ENCODE assay signal across 1 cellular context in genomic region chr10:27242951-27243551, GRCh38.
A peak's percentile ranks its signal among the peaks of the same experiment; 100 is the strongest.
TF ChIP-seq lines count a peak whose summit lies in the region.

No MANE protein-coding gene starts in this region.

TF ChIP-seq in A549, 52 proteins besides CTCF, POLR2A, EP300 and RAD21 (continued from another document):
- TF ChIP-seq PBX3 (IDR thresholded peaks at IDR 0.05) = no peak
- TF ChIP-seq HOXB13 (CRISPR knock-in tag; IDR thresholded peaks at IDR 0.05; ENCODE audit: low read depth) = 0 out of 2 replicates have a peak, but pooled peaks have one; percentile 29
- TF ChIP-seq ATOH8 (CRISPR knock-in tag; IDR thresholded peaks at IDR 0.05; ENCODE audit: low read depth) = 0 out of 2 replicates have a peak, but pooled peaks have one; percentile 32
- peak; percentile 45; the same call in 1 of the 2 replicates for TF ChIP-seq GATA3 (IDR thresholded peaks at IDR 0.05; ENCODE audit: borderline replicate concordance)
- peak; percentile 91 for TF ChIP-seq MAX (IDR thresholded peaks at IDR 0.05)
- no peak; the same call in 1 of the 2 replicates for TF ChIP-seq HOXB5 (CRISPR knock-in tag; IDR thresholded peaks at IDR 0.05)
- 0 out of 2 replicates have a peak, but pooled peaks have one; percentile 5 for TF ChIP-seq REST (IDR thresholded peaks at IDR 0.05)
- no peak for TF ChIP-seq KDM1A (IDR thresholded peaks at IDR 0.05; ENCODE audit: low read depth)
- TF ChIP-seq ELK1 (IDR thresholded peaks at IDR 0.05; ENCODE audit: low read depth, low read length) = no peak
